In the genomic region with DNA sequence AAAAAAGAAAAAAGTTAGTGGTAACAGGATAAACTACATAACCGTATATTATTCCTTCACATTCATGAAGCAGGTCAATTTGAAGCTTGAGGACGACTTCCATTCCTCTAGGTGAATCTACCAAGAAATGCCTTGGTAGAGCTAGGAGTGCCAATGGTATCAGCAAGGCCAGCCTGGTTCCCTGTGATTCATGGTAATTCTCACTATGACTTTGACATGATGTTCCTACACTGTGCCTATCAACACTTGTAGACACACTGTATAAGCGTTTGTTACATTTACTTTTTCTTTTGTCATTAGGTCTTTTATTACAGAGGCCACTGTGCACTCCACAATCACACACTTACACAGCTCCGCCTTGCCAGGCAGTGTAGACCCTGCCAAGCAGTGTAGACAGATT, we compare ENCODE assay signal across 8 cellular contexts. TPM values are rescaled to one million over a fixed set of nuclear protein-coding genes. Genes with fewer than 3 reads are reported as not detected.
DNase-seq lines count a peak whose midpoint lies in the region; ATAC-seq, FAIRE-seq and TF ChIP-seq lines count a peak whose summit lies in the region.
"Not testable (repeated sequence)": the region's sequence is repeated elsewhere in the genome, so short reads cannot be mapped to it uniquely, and the experiment has no call there.

No MANE protein-coding gene starts in this region.

- H3K27me3 Mint-ChIP-seq in activated CD4-positive, alpha-beta T cell treated with anti-CD3 and anti-CD28 coated beads for 36 hours; activated CD8-positive, alpha-beta T cell treated with anti-CD3 and anti-CD28 coated beads for 36 hours; activated naive CD4-positive, alpha-beta T cell treated with anti-CD3 and anti-CD28 coated beads for 36 hours (ENCODE audit: low read depth): not testable (repeated sequence)

- not testable (repeated sequence) for TF ChIP-seq EP300 in A549 (IDR thresholded peaks at IDR 0.05)

- TF ChIP-seq POLR2A in A549 (IDR thresholded peaks at IDR 0.05; ENCODE audit: low read length); IMR-90 (IDR thresholded peaks at IDR 0.05; ENCODE audit: low read depth, low read length): not testable (repeated sequence)

- not testable (repeated sequence) for H3K27me3 ChIP-seq in IMR-90 (ENCODE audit: control insufficient read depth, insufficient read depth, low read length)

- H3K36me3 ChIP-seq in IMR-90 (ENCODE audit: control insufficient read depth, insufficient read depth, low read length) = not testable (repeated sequence)

- not testable (repeated sequence) for H3K27ac Mint-ChIP-seq in activated CD4-positive, alpha-beta T cell treated with anti-CD3 and anti-CD28 coated beads for 36 hours; activated naive CD4-positive, alpha-beta T cell treated with anti-CD3 and anti-CD28 coated beads for 36 hours; stimulated activated effector memory CD8-positive, alpha-beta T cell treated with anti-CD3 and anti-CD28 coated beads, Interleukin-12 subunit alpha, Interleukin-12 subunit beta, amount 100 ng/mL, for 72 hours
- peak overlapping the region; percentile 5 for H3K27ac Mint-ChIP-seq in activated CD8-positive, alpha-beta T cell treated with anti-CD3 and anti-CD28 coated beads for 36 hours

- not testable (repeated sequence) for H3K9ac ChIP-seq in IMR-90 (ENCODE audit: low read depth, low read length)

- not testable (repeated sequence) for H3K79me1 ChIP-seq in IMR-90 (ENCODE audit: low read depth in 1 of 2, low read length in 2 of 2)

- peak overlapping the region; percentile 60; the same call in 1 of the 2 replicates for H2BK120ac ChIP-seq in IMR-90 (ENCODE audit: low read depth, low read length)

- H3K27ac ChIP-seq in A549 = peak overlapping the region; percentile 75 to 90
- H3K27ac ChIP-seq in IMR-90 (ENCODE audit: insufficient read depth, low read length) = not testable (repeated sequence)

- not testable (repeated sequence) for H3K56ac ChIP-seq in IMR-90 (ENCODE audit: extremely low read depth, insufficient read depth, low read length)

- H2BK5ac ChIP-seq in IMR-90 (ENCODE audit: low read depth, low read length, poor library complexity, severe bottlenecking) = not testable (repeated sequence)

- 0 out of 2 replicates have a peak overlapping the region, but pooled peaks have one; percentile 29 for H3K4ac ChIP-seq in IMR-90 (ENCODE audit: low read depth, low read length)

- in situ Hi-C loops in IMR-90 (cut with MboI; ENCODE audit: low sequenced_read_pairs) = not testable (repeated sequence)

- H4K8ac ChIP-seq in IMR-90 (ENCODE audit: low read depth in 2 of 2, low read length in 2 of 2) = not testable (repeated sequence)

- CTCF ChIA-PET in A549 (lab: Yijun Ruan, JAX) = interaction anchor here (0.9 to 3.2 kb wide), 4 partner anchors 12 to 209 kb away, joined by 3 to 38 read pairs (median 4); no protein-coding TSS in a partner anchor
- CTCF ChIA-PET in IMR-90 (lab: Yijun Ruan, JAX); activated CD4-positive, alpha-beta T cell treated with anti-CD3 and anti-CD28 coated beads for 36 hours (lab: Charles Lee): not testable (repeated sequence)
- CTCF ChIA-PET in activated CD8-positive, alpha-beta T cell treated with anti-CD3 and anti-CD28 coated beads for 36 hours (lab: Charles Lee) = interaction anchor here (1.3 kb wide), 1 partner anchor 14 kb away, joined by 6 read pairs; no protein-coding TSS in a partner anchor
- CTCF ChIA-PET in activated naive CD4-positive, alpha-beta T cell treated with anti-CD3 and anti-CD28 coated beads for 36 hours (lab: Charles Lee) = interaction anchor here (0.9 to 2.7 kb wide), 4 partner anchors 14 to 175 kb away, joined by 3 to 15 read pairs (median 7); no protein-coding TSS in a partner anchor

- TF ChIP-seq RAD21 in A549 (conservative IDR thresholded peaks at IDR 0.05 in 1 of 2, IDR thresholded peaks at IDR 0.05 in 1 of 2); IMR-90 (IDR thresholded peaks at IDR 0.05; ENCODE audit: low read length): not testable (repeated sequence)

- peaks cover 35% of the 10 kb centered on the region for H3K4me1 Mint-ChIP-seq in activated CD4-positive, alpha-beta T cell treated with anti-CD3 and anti-CD28 coated beads for 36 hours
- H3K4me1 Mint-ChIP-seq in activated CD8-positive, alpha-beta T cell treated with anti-CD3 and anti-CD28 coated beads for 36 hours (ENCODE audit: low read depth) = peaks cover 33% of the 10 kb centered on the region
- H3K4me1 Mint-ChIP-seq in activated naive CD4-positive, alpha-beta T cell treated with anti-CD3 and anti-CD28 coated beads for 36 hours (ENCODE audit: low read depth) = peaks cover 34% of the 10 kb centered on the region
- H3K4me1 Mint-ChIP-seq in stimulated activated effector memory CD8-positive, alpha-beta T cell treated with anti-CD3 and anti-CD28 coated beads, Interleukin-12 subunit alpha, Interleukin-12 subunit beta, amount 100 ng/mL, for 72 hours = peaks cover 24% of the 10 kb centered on the region

- not testable (repeated sequence) for H3K36me3 Mint-ChIP-seq in activated CD4-positive, alpha-beta T cell treated with anti-CD3 and anti-CD28 coated beads for 36 hours (ENCODE audit: low read depth); activated CD8-positive, alpha-beta T cell treated with anti-CD3 and anti-CD28 coated beads for 36 hours (ENCODE audit: low read depth); activated naive CD4-positive, alpha-beta T cell treated with anti-CD3 and anti-CD28 coated beads for 36 hours (ENCODE audit: low read depth); stimulated activated effector memory CD8-positive, alpha-beta T cell treated with anti-CD3 and anti-CD28 coated beads, Interleukin-12 subunit alpha, Interleukin-12 subunit beta, amount 100 ng/mL, for 72 hours

- peak overlapping the region; percentile 85; the same call in 1 of the 2 replicates for H2AK5ac ChIP-seq in IMR-90 (ENCODE audit: low read depth, low read length)

- POLR2A ChIA-PET in A549 (lab: Yijun Ruan, JAX); IMR-90 (lab: Charles Lee; ENCODE audit: unreplicated experiment); activated CD4-positive, alpha-beta T cell treated with anti-CD3 and anti-CD28 coated beads for 36 hours (lab: Charles Lee); activated CD8-positive, alpha-beta T cell treated with anti-CD3 and anti-CD28 coated beads for 36 hours (lab: Charles Lee): not testable (repeated sequence)

- not testable (repeated sequence) for BruUV-seq in IMR-90 (replicated peaks; lab: Mats Ljungman, UMichigan)

- dilution Hi-C loops in IMR-90 (cut with HindIII; ENCODE audit: low sequenced_read_pairs, unreplicated experiment) = not testable (repeated sequence)

- FAIRE-seq in A549 (lab: Jason Lieb, UNC) = not testable (repeated sequence)

- not testable (repeated sequence) for H3K23ac ChIP-seq in IMR-90 (ENCODE audit: low read depth, low read length)

- H3K9me1 ChIP-seq in IMR-90 (ENCODE audit: insufficient read depth, low read length) = not testable (repeated sequence)

- not testable (repeated sequence) for ATAC-seq in A549; IMR-90 (ENCODE audit: low read depth); activated CD8-positive, alpha-beta T cell treated with anti-CD3 and anti-CD28 coated beads for 36 hours
- peak; percentile 48 for ATAC-seq in activated CD4-positive, alpha-beta T cell treated with anti-CD3 and anti-CD28 coated beads for 36 hours
- ATAC-seq in left colon = peak; percentile 16
- peak; percentile 76 for ATAC-seq in stimulated activated effector memory CD8-positive, alpha-beta T cell treated with anti-CD3 and anti-CD28 coated beads, Interleukin-12 subunit alpha, Interleukin-12 subunit beta, amount 100 ng/mL, for 72 hours

- H3K14ac ChIP-seq in IMR-90 (replicated peaks; ENCODE audit: low read depth, low read length) = not testable (repeated sequence)

- not testable (repeated sequence) for TF ChIP-seq CTCF in A549 (IDR thresholded peaks at IDR 0.05); IMR-90 (conservative IDR thresholded peaks at IDR 0.05; ENCODE audit: low read depth, low read length); activated CD8-positive, alpha-beta T cell treated with anti-CD3 and anti-CD28 coated beads for 36 hours (IDR thresholded peaks at IDR 0.05)

- 90% methylated on average over 4 of the region's 4 CpGs for WGBS in A549 (ENCODE audit: missing lambda C conversion rate)
- WGBS in IMR-90 (ENCODE audit: extremely low coverage in 2 of 2, insufficient read length in 1 of 2), 2 experiments = no CpG with 5 or more reads among the region's 4 CpGs

- H3K4me1 ChIP-seq in A549 = peaks cover 39% of the 10 kb centered on the region
- not testable (repeated sequence) for H3K4me1 ChIP-seq in IMR-90 (ENCODE audit: control insufficient read depth, insufficient read depth, low read length)

- H2BK15ac ChIP-seq in IMR-90 (ENCODE audit: low read depth, low read length) = peak overlapping the region; percentile 80; the same call in 1 of the 3 replicates

- H4K91ac ChIP-seq in IMR-90 (ENCODE audit: insufficient read depth, low read depth, low read length) = not testable (repeated sequence)

- H3K18ac ChIP-seq in IMR-90 (ENCODE audit: low read depth, low read length) = not testable (repeated sequence)

- not testable (repeated sequence) for H2BK20ac ChIP-seq in IMR-90 (ENCODE audit: low read depth, low read length)

- not testable (repeated sequence) for H3K9me3 ChIP-seq in A549; IMR-90 (ENCODE audit: control insufficient read depth, insufficient read depth, low read length)

- not testable (repeated sequence) for H2AK9ac ChIP-seq in IMR-90 (replicated peaks; ENCODE audit: low read depth, low read length, poor library complexity)

- H3K4me3 ChIP-seq in A549; IMR-90 (ENCODE audit: insufficient read depth, low read depth, low read length): not testable (repeated sequence)

- not testable (repeated sequence) for H2AFZ ChIP-seq in IMR-90 (replicated peaks; ENCODE audit: low read length, poor library complexity)

- not testable (repeated sequence) for DNase-seq in A549 (ENCODE audit: low read depth in 1 of 2, low spot score in 1 of 2); IMR-90; activated CD8-positive, alpha-beta T cell treated with anti-CD3 and anti-CD28 coated beads for 36 hours; left colon; stimulated activated effector memory CD8-positive, alpha-beta T cell treated with anti-CD3 and anti-CD28 coated beads, Interleukin-12 subunit alpha, Interleukin-12 subunit beta, amount 100 ng/mL, for 72 hours (ENCODE audit: low spot score in 2 of 2)
- peak; percentile 25 for DNase-seq in DMS 273 (lab: John Stamatoyannopoulos, UW; ENCODE audit: unreplicated experiment)
- DNase-seq in activated CD4-positive, alpha-beta T cell treated with anti-CD3 and anti-CD28 coated beads for 36 hours = peak; percentile 21
- peak; percentile 38 for DNase-seq in activated naive CD4-positive, alpha-beta T cell treated with anti-CD3 and anti-CD28 coated beads for 36 hours

- not testable (repeated sequence) for H3K4me3 Mint-ChIP-seq in activated CD4-positive, alpha-beta T cell treated with anti-CD3 and anti-CD28 coated beads for 36 hours; activated CD8-positive, alpha-beta T cell treated with anti-CD3 and anti-CD28 coated beads for 36 hours; activated naive CD4-positive, alpha-beta T cell treated with anti-CD3 and anti-CD28 coated beads for 36 hours; stimulated activated effector memory CD8-positive, alpha-beta T cell treated with anti-CD3 and anti-CD28 coated beads, Interleukin-12 subunit alpha, Interleukin-12 subunit beta, amount 100 ng/mL, for 72 hours

- intact Hi-C loops in IMR-90 (cut with micrococcal nuclease); activated CD8-positive, alpha-beta T cell treated with anti-CD3 and anti-CD28 coated beads for 36 hours (cut with micrococcal nuclease); left colon (cut with DNase I, micrococcal nuclease): not testable (repeated sequence)
- intact Hi-C loops in activated CD4-positive, alpha-beta T cell treated with anti-CD3 and anti-CD28 coated beads for 36 hours (cut with DNase I, micrococcal nuclease) = loop anchor here (2.0 to 5.0 kb wide), 2 partner anchors 36 to 176 kb away; no protein-coding TSS in a partner anchor
- intact Hi-C loops in activated naive CD4-positive, alpha-beta T cell treated with anti-CD3 and anti-CD28 coated beads for 36 hours (cut with micrococcal nuclease) = loop anchor here (2.0 kb wide), 1 partner anchor 272 kb away; no protein-coding TSS in a partner anchor

- H3K9me3 Mint-ChIP-seq in activated CD4-positive, alpha-beta T cell treated with anti-CD3 and anti-CD28 coated beads for 36 hours (ENCODE audit: low read depth); activated CD8-positive, alpha-beta T cell treated with anti-CD3 and anti-CD28 coated beads for 36 hours; activated naive CD4-positive, alpha-beta T cell treated with anti-CD3 and anti-CD28 coated beads for 36 hours; stimulated activated effector memory CD8-positive, alpha-beta T cell treated with anti-CD3 and anti-CD28 coated beads, Interleukin-12 subunit alpha, Interleukin-12 subunit beta, amount 100 ng/mL, for 72 hours: not testable (repeated sequence)

- not testable (repeated sequence) for H4K20me1 ChIP-seq in IMR-90 (ENCODE audit: insufficient read depth, low read length)

- H3K4me2 ChIP-seq in A549; IMR-90 (ENCODE audit: low read depth, low read length): not testable (repeated sequence)

- not testable (repeated sequence) for H4K5ac ChIP-seq in IMR-90 (ENCODE audit: low read depth, low read length)

RNA-seq across cellular contexts. Expression of a gene that starts 7.2 kb away (rescaled TPM):
- polyA plus RNA-seq in A549 (2011; rRNA removed) = 4.9 and 6.9 TPM in 2 replicates
- 1.3 and 1.7 TPM in 2 replicates for polyA plus RNA-seq in A549 (2012; cell fraction: cytosol; rRNA removed)
- 3.1 and 7.3 TPM in 2 replicates for polyA plus RNA-seq in A549 (2012; cell fraction: nucleus; rRNA removed)
- polyA plus RNA-seq in A549 (2017; fragmentation: RNase III; extraction: RNeasy Plus Mini Kit Qiagen cat#74134 plus additional on column Dnase treatment) = 2.7 to 3.8 TPM (median 2.8 TPM) in 3 replicates
- polyA minus RNA-seq in A549 (2011; rRNA and poly(A)+ RNA removed) = 11.3 and 19.7 TPM in 2 replicates
- total RNA-seq in IMR-90 (2012; rRNA removed) = 3.3 and 4.5 TPM in 2 replicates
- 2.9 and 3.1 TPM in 2 replicates for polyA plus RNA-seq in IMR-90 (2012; rRNA removed)
- 1.0 and 3.0 TPM in 2 replicates for polyA plus RNA-seq in IMR-90 (2012; cell fraction: cytosol; rRNA removed)
- 5.5 and 19.7 TPM in 2 replicates for polyA plus RNA-seq in IMR-90 (2012; cell fraction: nucleus; rRNA removed; ENCODE audit: low replicate concordance)
- total RNA-seq in activated CD4-positive, alpha-beta T cell treated with anti-CD3 and anti-CD28 coated beads for 36 hours = 1 to 10 TPM; 2.6 to 3.3 TPM
- 1 to 10 TPM; 4.3 to 4.8 TPM for total RNA-seq in activated CD8-positive, alpha-beta T cell treated with anti-CD3 and anti-CD28 coated beads for 36 hours
- total RNA-seq in activated naive CD4-positive, alpha-beta T cell treated with anti-CD3 and anti-CD28 coated beads for 36 hours = 1 to 10 TPM; 8.7 to 9.0 TPM
- total RNA-seq in left colon = 10 to 100 TPM; 12.7 to 15.5 TPM
